Comparison of ENCODE assay signal across 11 cellular contexts in genomic region chr10:126101744-126102143, GRCh38.
DNase-seq lines count a peak whose midpoint lies in the region; ATAC-seq and TF ChIP-seq lines count a peak whose summit lies in the region.
"Had no signal": no experiment of that assay in that cellular context is flagged by ENCODE, and none has a peak within 500 bp of the region (broad histone marks: within the 10 kb centered on the region; RNA-seq: fewer than 3 reads in every experiment).

No MANE protein-coding gene starts in this region.

- peak overlapping the region in 1 of 8 donors; percentile 36 for H3K27ac Mint-ChIP-seq in CD8-positive, alpha-beta memory T cell

- no peak overlapping the region for H3K4me3 Mint-ChIP-seq in CD8-positive, alpha-beta memory T cell

- CTCF ChIA-PET in CD8-positive, alpha-beta memory T cell (lab: Charles Lee), result no interaction called here

- no peak for TF ChIP-seq CTCF in GM10266 (IDR thresholded peaks at IDR 0.05; ENCODE audit: control insufficient read depth, insufficient read depth, low read depth, missing control alignments)

- H3K4me3 ChIP-seq in CD8-positive, alpha-beta memory T cell (ENCODE audit: low read length), result no peak overlapping the region

- POLR2A ChIA-PET in CD8-positive, alpha-beta memory T cell (lab: Charles Lee), result no interaction called here

- H3K9me3 ChIP-seq in CD8-positive, alpha-beta memory T cell (ENCODE audit: low read length), result no peaks in the 10 kb centered on the region
- H3K9me3 ChIP-seq: SK-N-SH had no signal

- peaks cover 0 to 1% of the 10 kb centered on the region in 2 donors for H3K27me3 Mint-ChIP-seq in CD8-positive, alpha-beta memory T cell

- H3K4me1 Mint-ChIP-seq in CD8-positive, alpha-beta memory T cell, result peaks cover 0 to under 1% (median 0%) of the 10 kb centered on the region in 3 donors

- no peaks in the 10 kb centered on the region for H3K36me3 ChIP-seq in CD8-positive, alpha-beta memory T cell (ENCODE audit: insufficient read depth, low read length)

- peaks cover 0 to under 1% (median 0%) of the 10 kb centered on the region in 5 donors for H3K9me3 Mint-ChIP-seq in CD8-positive, alpha-beta memory T cell

- ATAC-seq in GM19468 (IDR thresholded peaks at IDR 0.05; ENCODE audit: extremely low read depth, unreplicated experiment), result peak; percentile 79
- peak; percentile 93 for ATAC-seq in HG03103 (IDR thresholded peaks at IDR 0.05; ENCODE audit: low read depth, unreplicated experiment)

- H3K27me3 ChIP-seq in CD8-positive, alpha-beta memory T cell (ENCODE audit: insufficient read depth, low read length, poor library complexity, severe bottlenecking), result no peaks in the 10 kb centered on the region

- peak; percentile 30 for DNase-seq in GM10266 (ENCODE audit: extremely low spot score)
- peak; percentile 31 for DNase-seq in UCSD-AML1 (lab: John Stamatoyannopoulos, UW; ENCODE audit: unreplicated experiment)
- DNase-seq in activated T-cell treated with anti-CD3 and anti-CD28 coated beads, Interleukin-2, amount 50 U/mL, for 1 hour, result no peak
- DNase-seq in RKO (ENCODE audit: low spot score), result no peak
- DNase-seq in GM03348 (ENCODE audit: low spot score), result no peak
- no peak for DNase-seq in CD8-positive, alpha-beta memory T cell
- DNase-seq: activated CD8-positive, alpha-beta memory T cell treated with anti-CD3 and anti-CD28 coated beads, Interleukin-2, amount 50 U/mL, for 4 hours; midbrain; SK-N-SH had no signal

- no peaks in the 10 kb centered on the region for H3K4me1 ChIP-seq in CD8-positive, alpha-beta memory T cell (ENCODE audit: insufficient read depth, low read length)

- no peak overlapping the region for H3K27ac ChIP-seq in CD8-positive, alpha-beta memory T cell (ENCODE audit: low read depth, low read length)

- H3K36me3 Mint-ChIP-seq in CD8-positive, alpha-beta memory T cell, result no peaks in the 10 kb centered on the region

Comparison
In these comparisons a context has a peak if more than half of its experiments do, and no peak if none do; other contexts are left out.
1. DNase-seq: peak in GM10266 (single experiment) and UCSD-AML1 (single experiment); none in activated T-cell treated with anti-CD3 and anti-CD28 coated beads, Interleukin-2, amount 50 U/mL, for 1 hour (single experiment), RKO (single experiment), GM03348 (single experiment) and CD8-positive, alpha-beta memory T cell (0 of 5).